23 cellular contexts compared by ENCODE assay signal in genomic region chr2:68086166-68086565, GRCh38.
"Had no signal": no experiment of that assay in that cellular context is flagged by ENCODE, and none has a peak within 500 bp of the region (broad histone marks: within the 10 kb centered on the region; RNA-seq: fewer than 3 reads in every experiment).

No MANE protein-coding gene starts in this region.

- H3K27ac ChIP-seq: body of pancreas, cardiac muscle cell, epithelial cell of prostate, lower lobe of right lung, uterus, VCaP had no signal

- H3K9me3 ChIP-seq: body of pancreas, lower lobe of right lung, uterus had no signal

- DNase-seq: activated CD4-positive, alpha-beta T cell treated with anti-CD3 and anti-CD28 coated beads, Interleukin-2, amount 10 ng/mL, durations not matched to agents 7 days and 5 days; activated CD8-positive, alpha-beta memory T cell treated with anti-CD3 and anti-CD28 coated beads, Interleukin-2, amount 10 ng/mL, durations not matched to agents 7 days and 5 days; activated CD8-positive, alpha-beta T cell treated with anti-CD3 and anti-CD28 coated beads for 36 hours; activated gamma-delta T cell treated with Interleukin-2 at 50 U/mL for 16 hours; anterior cingulate cortex; body of pancreas; cortex of kidney; kidney; lower lobe of right lung; mesendoderm; naive thymus-derived CD4-positive, alpha-beta T cell; occipital lobe; stimulated activated CD4-positive, alpha-beta T cell treated with anti-CD3 and anti-CD28 coated beads, Interleukin-15, amount 100 ng/mL, for 24 hours; trophoblast cell; uterus had no signal

- H3K4me1 ChIP-seq: body of pancreas, lower lobe of right lung, uterus had no signal

- H3K4me2 ChIP-seq: smooth muscle cell had no signal

- ATAC-seq: activated CD4-positive, CD25-positive, alpha-beta regulatory T cell treated with anti-CD3 and anti-CD28 coated beads, Interleukin-2, amount 50 U/mL, for 24 hours; activated CD8-positive, alpha-beta memory T cell treated with anti-CD3 and anti-CD28 coated beads, Interleukin-2, amount 10 ng/mL, durations not matched to agents 7 days and 5 days; activated CD8-positive, alpha-beta T cell treated with anti-CD3 and anti-CD28 coated beads for 36 hours; body of pancreas; left lobe of liver; lower lobe of right lung; naive thymus-derived CD4-positive, alpha-beta T cell; sciatic nerve; stimulated activated memory B cell treated with anti-CD40 and anti-IgM and Interleukin-4, amounts not matched to agents 10 μg/mL and 1 μg/mL and 100 μg/mL, for 72 hours had no signal

- H3K27me3 ChIP-seq: body of pancreas, uterus had no signal

- H3K4me3 ChIP-seq: body of pancreas, cardiac muscle cell, lower lobe of right lung, smooth muscle cell, uterus had no signal

- H3K36me3 ChIP-seq: cardiac muscle cell, lower lobe of right lung, uterus had no signal
